21 cellular contexts compared by ENCODE assay signal in the genomic region with DNA sequence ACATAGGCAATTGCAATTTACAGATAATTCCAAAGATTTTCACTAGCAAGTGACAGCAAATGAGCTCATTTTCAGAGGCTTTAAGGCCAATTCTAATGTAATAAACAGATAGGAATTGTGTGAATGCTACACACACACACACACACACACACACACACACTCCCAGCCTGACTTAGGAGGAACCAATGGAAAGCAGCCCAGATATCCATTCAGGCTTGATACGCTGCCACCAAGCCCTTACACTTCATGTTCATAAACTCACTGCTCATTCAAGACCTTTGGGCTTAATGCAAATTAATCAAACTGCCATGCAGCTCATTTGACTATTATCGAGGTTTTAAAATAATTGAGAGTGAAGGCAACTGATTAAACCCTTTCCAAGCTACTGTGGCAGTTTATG.
DNase-seq lines count a peak whose midpoint lies in the region; ATAC-seq, FAIRE-seq and TF ChIP-seq lines count a peak whose summit lies in the region.
"Had no signal": no experiment of that assay in that cellular context is flagged by ENCODE, and none has a peak within 500 bp of the region (broad histone marks: within the 10 kb centered on the region; RNA-seq: fewer than 3 reads in every experiment).

No MANE protein-coding gene starts in this region.

- H3K27ac Mint-ChIP-seq in astrocyte (ENCODE audit: unreplicated experiment) = no peak overlapping the region
- H3K27ac Mint-ChIP-seq: CD4-positive, CD25-positive, alpha-beta regulatory T cell; CD8-positive, alpha-beta memory T cell; GM23338 had no signal

- no peak overlapping the region for H3K27ac ChIP-seq in IMR-90 (ENCODE audit: insufficient read depth, low read length)
- H3K27ac ChIP-seq in astrocyte (ENCODE audit: low read depth, low read length) = no peak overlapping the region
- H3K27ac ChIP-seq in small intestine (ENCODE audit: low read depth in 1 of 2, low read length in 1 of 2) = no peak overlapping the region
- H3K27ac ChIP-seq in esophagus squamous epithelium = no peak overlapping the region

- ATAC-seq in IMR-90 (ENCODE audit: low read depth) (no peak), Right ventricle myocardium superior (ENCODE audit: poor library complexity) (no peak)
- ATAC-seq: GM23338 had no signal

- no peak overlapping the region for H3K14ac ChIP-seq in IMR-90 (replicated peaks; ENCODE audit: low read depth, low read length)

- H4K5ac ChIP-seq in IMR-90 (ENCODE audit: low read depth, low read length) = no peak overlapping the region

- H3K56ac ChIP-seq in IMR-90 (ENCODE audit: extremely low read depth, insufficient read depth, low read length) = no peak overlapping the region

- H3K4me1 ChIP-seq in IMR-90 (ENCODE audit: control insufficient read depth, insufficient read depth, low read length) = no peaks in the 10 kb centered on the region
- H3K4me1 ChIP-seq in astrocyte (ENCODE audit: insufficient read depth, low read length) = peaks cover 4% of the 10 kb centered on the region
- no peaks in the 10 kb centered on the region for H3K4me1 ChIP-seq in small intestine (ENCODE audit: control insufficient read depth in 2 of 2, insufficient read depth in 1 of 2, low read depth in 1 of 2, low read length in 1 of 2)
- H3K4me1 ChIP-seq in esophagus squamous epithelium = no peaks in the 10 kb centered on the region
- H3K4me1 ChIP-seq: BE2C had no signal

- no peak overlapping the region for H2BK15ac ChIP-seq in IMR-90 (ENCODE audit: low read depth, low read length)

- intact Hi-C loops in IMR-90 (cut with micrococcal nuclease) (no loop called here), esophagus squamous epithelium (cut with DNase I) (no loop called here), Right ventricle myocardium superior (cut with DNase I) (no loop called here)

- H3K9me1 ChIP-seq in IMR-90 (ENCODE audit: insufficient read depth, low read length) = 0 out of 2 replicates have a peak, but pooled peaks cover 2% of the 10 kb centered on the region

- H4K91ac ChIP-seq in IMR-90 (ENCODE audit: insufficient read depth, low read depth, low read length) = no peak overlapping the region

- in situ Hi-C loops in IMR-90 (cut with MboI; ENCODE audit: low sequenced_read_pairs) (no loop called here), GM13976 (cut with MboI; ENCODE audit: low sequenced_read_pairs, unreplicated experiment) (no loop called here)

- CTCF ChIA-PET in IMR-90 (lab: Yijun Ruan, JAX) = interaction anchor here (0.5 kb wide), 1 partner anchor 26 kb away, joined by 3 read pairs; no protein-coding TSS in a partner anchor

- H3K27me3 ChIP-seq in IMR-90 (ENCODE audit: control insufficient read depth, insufficient read depth, low read length) (peaks cover 9% of the 10 kb centered on the region), astrocyte (ENCODE audit: insufficient read depth, low read length) (no peaks in the 10 kb centered on the region), small intestine (ENCODE audit: control insufficient read depth in 2 of 2, insufficient read depth in 2 of 2, low read length in 2 of 2) (no peaks in the 10 kb centered on the region), esophagus squamous epithelium (peaks cover 0 to 35% (median 0%) of the 10 kb centered on the region in 4 donors)
- H3K27me3 ChIP-seq: BE2C had no signal

- H2BK120ac ChIP-seq in IMR-90 (ENCODE audit: low read depth, low read length) = no peak overlapping the region

- POLR2A ChIA-PET in IMR-90 (lab: Charles Lee; ENCODE audit: unreplicated experiment) = no interaction called here

- H3K4me3 ChIP-seq in IMR-90 (ENCODE audit: insufficient read depth, low read depth, low read length) (no peak overlapping the region), astrocyte (ENCODE audit: insufficient read depth, low read depth, low read length) (no peak overlapping the region), small intestine (ENCODE audit: low read depth in 1 of 2, low read length in 2 of 2) (no peak overlapping the region), esophagus squamous epithelium (no peak overlapping the region)
- H3K4me3 ChIP-seq: GM23338 had no signal

- DNase-seq in IMR-90 = peak; percentile 16
- peak; percentile 22 for DNase-seq in astrocyte (ENCODE audit: low read depth)
- DNase-seq in islet precursor cell = peak; percentile 1
- peak; percentile 85 for DNase-seq in small intestine
- no peak for DNase-seq in GM13976 (ENCODE audit: low spot score)
- no peak for DNase-seq in activated T-cell treated with anti-CD3 and anti-CD28 coated beads, Interleukin-2, amount 50 U/mL, for 1 hour
- no peak for DNase-seq in esophagus squamous epithelium (lab: John Stamatoyannopoulos, UW)
- DNase-seq in Right ventricle myocardium superior = no peak
- DNase-seq: ACHN; BE2C; C1 segment of cervical spinal cord; CD4-positive, CD25-positive, alpha-beta regulatory T cell; CD8-positive, alpha-beta memory T cell; COR-L47; DMS153; DMS79; GDM1; HCEC 1CT had no signal

- dilution Hi-C loops in IMR-90 (cut with HindIII; ENCODE audit: low sequenced_read_pairs, unreplicated experiment) = no loop called here

- WGBS in IMR-90 (ENCODE audit: extremely low coverage in 2 of 2, insufficient read length in 1 of 2), 2 experiments = no CpG with 5 or more reads among the region's 2 CpGs
- WGBS in small intestine, 3 donors = 0 to 31% (median 25%) methylated on average over 2 of the region's 2 CpGs
- 27 to 47% methylated on average over 2 of the region's 2 CpGs for WGBS in esophagus squamous epithelium, 2 donors

- H3K9ac ChIP-seq in IMR-90 (ENCODE audit: low read depth, low read length) (no peak overlapping the region), astrocyte (ENCODE audit: low read length) (no peak overlapping the region)

- no peak overlapping the region for H4K8ac ChIP-seq in IMR-90 (ENCODE audit: low read depth in 2 of 2, low read length in 2 of 2)

- no peaks in the 10 kb centered on the region for H3K4me1 Mint-ChIP-seq in astrocyte (ENCODE audit: low read depth, unreplicated experiment)
- H3K4me1 Mint-ChIP-seq: CD4-positive, CD25-positive, alpha-beta regulatory T cell; CD8-positive, alpha-beta memory T cell; GM23338 had no signal

- H3K9me3 ChIP-seq in IMR-90 (ENCODE audit: control insufficient read depth, insufficient read depth, low read length) (no peaks in the 10 kb centered on the region), astrocyte (ENCODE audit: insufficient read depth, low read depth, low read length) (no peaks in the 10 kb centered on the region), small intestine (ENCODE audit: control insufficient read depth, low read depth) (no peaks in the 10 kb centered on the region), esophagus squamous epithelium (no peaks in the 10 kb centered on the region)
- H3K9me3 ChIP-seq: BE2C had no signal

- BruUV-seq in IMR-90 (replicated peaks; lab: Mats Ljungman, UMichigan) = no TSS peak

- H4K20me1 ChIP-seq in IMR-90 (ENCODE audit: insufficient read depth, low read length) = no peaks in the 10 kb centered on the region
- H4K20me1 ChIP-seq in astrocyte (ENCODE audit: insufficient read depth, low read length) = no peaks in the 10 kb centered on the region

- peaks cover 19% of the 10 kb centered on the region for H3K27me3 Mint-ChIP-seq in astrocyte (ENCODE audit: low read depth, unreplicated experiment)

- H3K23ac ChIP-seq in IMR-90 (ENCODE audit: low read depth, low read length) = no peak overlapping the region

- no peaks in the 10 kb centered on the region for H3K36me3 Mint-ChIP-seq in astrocyte (ENCODE audit: low read depth, unreplicated experiment)
- H3K36me3 Mint-ChIP-seq: CD4-positive, CD25-positive, alpha-beta regulatory T cell; CD8-positive, alpha-beta memory T cell had no signal

- no peak for TF ChIP-seq CTCF in IMR-90 (conservative IDR thresholded peaks at IDR 0.05; ENCODE audit: low read depth, low read length)
- TF ChIP-seq CTCF in astrocyte (IDR thresholded peaks at IDR 0.05; ENCODE audit: insufficient read depth, low read depth, low read length) = no peak
- TF ChIP-seq CTCF in GM13976 (IDR thresholded peaks at IDR 0.05; ENCODE audit: borderline replicate concordance, control extremely low read depth, extremely low read depth, insufficient read depth, missing control alignments) = no peak
- TF ChIP-seq CTCF in esophagus squamous epithelium (IDR thresholded peaks at IDR 0.05) = no peak

- no peak overlapping the region for H3K18ac ChIP-seq in IMR-90 (ENCODE audit: low read depth, low read length)

- FAIRE-seq in astrocyte (lab: Jason Lieb, UNC) (no peak), small intestine (lab: Jason Lieb, UNC) (no peak)
- FAIRE-seq: A204.1, H54 had no signal

- peaks cover 1% of the 10 kb centered on the region for H3K9me3 Mint-ChIP-seq in astrocyte (ENCODE audit: unreplicated experiment)

- H3K36me3 ChIP-seq in IMR-90 (ENCODE audit: control insufficient read depth, insufficient read depth, low read length) = no peaks in the 10 kb centered on the region
- H3K36me3 ChIP-seq in astrocyte (ENCODE audit: insufficient read depth, low read length) = no peaks in the 10 kb centered on the region
- no peaks in the 10 kb centered on the region for H3K36me3 ChIP-seq in small intestine (ENCODE audit: control insufficient read depth in 2 of 2, insufficient read depth in 2 of 2, low read length in 2 of 2)
- no peaks in the 10 kb centered on the region for H3K36me3 ChIP-seq in esophagus squamous epithelium
- H3K36me3 ChIP-seq: BE2C had no signal

- H3K79me2 ChIP-seq in astrocyte (ENCODE audit: insufficient read depth, low read length) = no peaks in the 10 kb centered on the region

- H2BK5ac ChIP-seq in IMR-90 (ENCODE audit: low read depth, low read length, poor library complexity, severe bottlenecking) = no peak overlapping the region

- H3K4ac ChIP-seq in IMR-90 (ENCODE audit: low read depth, low read length) = no peak overlapping the region

- H3K79me1 ChIP-seq in IMR-90 (ENCODE audit: low read depth in 1 of 2, low read length in 2 of 2) = no peaks in the 10 kb centered on the region

- TF ChIP-seq POLR2A in IMR-90 (IDR thresholded peaks at IDR 0.05; ENCODE audit: low read depth, low read length) = no peak
- no peak for TF ChIP-seq POLR2A in esophagus squamous epithelium (IDR thresholded peaks at IDR 0.05)

- H2AFZ ChIP-seq in IMR-90 (replicated peaks; ENCODE audit: low read length, poor library complexity) (no peak overlapping the region), astrocyte (ENCODE audit: low read depth, low read length) (no peak overlapping the region)
- H2AFZ ChIP-seq: GM23338 had no signal

- no peak overlapping the region for H2BK20ac ChIP-seq in IMR-90 (ENCODE audit: low read depth, low read length)

- no peak overlapping the region for H2AK9ac ChIP-seq in IMR-90 (replicated peaks; ENCODE audit: low read depth, low read length, poor library complexity)

- TF ChIP-seq RAD21 in IMR-90 (IDR thresholded peaks at IDR 0.05; ENCODE audit: low read length) = no peak

- no peak overlapping the region for H3K4me3 Mint-ChIP-seq in astrocyte (ENCODE audit: unreplicated experiment)
- H3K4me3 Mint-ChIP-seq: CD4-positive, CD25-positive, alpha-beta regulatory T cell; CD8-positive, alpha-beta memory T cell; GM23338 had no signal

- no peak overlapping the region for H2AK5ac ChIP-seq in IMR-90 (ENCODE audit: low read depth, low read length)

- no peak overlapping the region for H3K4me2 ChIP-seq in IMR-90 (ENCODE audit: low read depth, low read length)
- H3K4me2 ChIP-seq in astrocyte (ENCODE audit: low read length) = no peak overlapping the region
- H3K4me2 ChIP-seq: GM23338 had no signal

Comparison
In these comparisons a context has a peak if more than half of its experiments do, and no peak if none do; other contexts are left out.
1. DNase-seq: peak in IMR-90 (single experiment), astrocyte (single experiment), islet precursor cell (single experiment) and small intestine (single experiment); none in GM13976 (single experiment), activated T-cell treated with anti-CD3 and anti-CD28 coated beads, Interleukin-2, amount 50 U/mL, for 1 hour (single experiment), esophagus squamous epithelium (single experiment) and Right ventricle myocardium superior (single experiment).